17 cellular contexts compared by ENCODE assay signal in the genomic region with DNA sequence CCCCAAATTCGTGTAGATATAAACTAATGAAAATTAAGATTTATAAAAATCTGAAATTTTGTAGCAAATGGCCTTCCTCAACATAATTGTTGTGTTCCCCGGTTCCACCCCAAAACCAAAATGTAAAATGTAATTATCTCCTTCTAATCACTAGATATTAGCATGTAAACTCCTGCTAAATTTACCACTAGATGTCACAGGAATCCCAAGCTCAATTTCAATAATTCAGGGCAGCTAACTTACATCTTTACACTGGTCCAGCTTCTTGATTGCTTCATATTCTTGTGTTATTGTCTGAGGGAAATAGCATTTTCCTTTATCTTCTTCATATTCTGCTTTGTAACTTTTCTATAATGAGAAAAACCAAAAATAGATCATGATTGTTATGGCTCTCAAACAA. TPM values are rescaled to one million over a fixed set of nuclear protein-coding genes. Genes with fewer than 3 reads are reported as not detected.
DNase-seq lines count a peak whose midpoint lies in the region; ATAC-seq, FAIRE-seq and TF ChIP-seq lines count a peak whose summit lies in the region.
"Had no signal": no experiment of that assay in that cellular context is flagged by ENCODE, and none has a peak within 500 bp of the region (broad histone marks: within the 10 kb centered on the region; RNA-seq: fewer than 3 reads in every experiment).

No MANE protein-coding gene starts in this region.

- peak; percentile 26 for ATAC-seq in memory B cell (ENCODE audit: low read depth)
- no peak for ATAC-seq in natural killer cell treated with Interleukin-12 subunit alpha and Interleukin-12 subunit beta and Interleukin-15 and Interleukin-18, amount 100 ng/mL, for 72 hours
- ATAC-seq: A549, GM23338, Panc1, Right ventricle myocardium inferior had no signal

- H3K27me3 Mint-ChIP-seq in memory B cell = no peaks in the 10 kb centered on the region
- H3K27me3 Mint-ChIP-seq in natural killer cell treated with Interleukin-12 subunit alpha and Interleukin-12 subunit beta and Interleukin-15 and Interleukin-18, amount 100 ng/mL, for 72 hours = no peaks in the 10 kb centered on the region

- FAIRE-seq in D721Med (lab: Jason Lieb, UNC) = no peak
- FAIRE-seq: A549 had no signal

- H3K36me3 Mint-ChIP-seq in memory B cell = no peaks in the 10 kb centered on the region
- peaks cover 5% of the 10 kb centered on the region for H3K36me3 Mint-ChIP-seq in natural killer cell treated with Interleukin-12 subunit alpha and Interleukin-12 subunit beta and Interleukin-15 and Interleukin-18, amount 100 ng/mL, for 72 hours

- H3K9me3 Mint-ChIP-seq in memory B cell = no peaks in the 10 kb centered on the region
- H3K9me3 Mint-ChIP-seq in natural killer cell treated with Interleukin-12 subunit alpha and Interleukin-12 subunit beta and Interleukin-15 and Interleukin-18, amount 100 ng/mL, for 72 hours = no peaks in the 10 kb centered on the region
- H3K9me3 Mint-ChIP-seq: GM23338 had no signal

- no peak for DNase-seq in D721Med (ENCODE audit: insufficient read length, low spot score)
- DNase-seq in GM20000 (ENCODE audit: low spot score) = no peak
- DNase-seq in cerebellar cortex (ENCODE audit: low spot score) = peak; percentile 62
- DNase-seq in memory B cell (ENCODE audit: low spot score in 2 of 2) = no peak
- no peak for DNase-seq in SW480 (ENCODE audit: low spot score)
- no peak for DNase-seq in SIG-M5 (lab: John Stamatoyannopoulos, UW)
- DNase-seq in natural killer cell treated with Interleukin-12 subunit alpha and Interleukin-12 subunit beta and Interleukin-15 and Interleukin-18, amount 100 ng/mL, for 72 hours (ENCODE audit: low spot score) = no peak
- no peak for DNase-seq in middle frontal gyrus (ENCODE audit: extremely low spot score, low spot score)
- DNase-seq: KG1, NCI-H1436, NCI-H2081, NCI-H774 had no signal

- H3K4me3 Mint-ChIP-seq in memory B cell = no peak overlapping the region
- H3K4me3 Mint-ChIP-seq in natural killer cell treated with Interleukin-12 subunit alpha and Interleukin-12 subunit beta and Interleukin-15 and Interleukin-18, amount 100 ng/mL, for 72 hours = no peak overlapping the region
- H3K4me3 Mint-ChIP-seq: GM23338 had no signal

- peak; percentile 39 for TF ChIP-seq CTCF in D721Med (IDR thresholded peaks at IDR 0.05; ENCODE audit: insufficient read depth, missing control alignments)
- TF ChIP-seq CTCF in GM20000 (IDR thresholded peaks at IDR 0.05; ENCODE audit: extremely low read depth, missing control alignments) = peak; percentile 5

- H3K4me1 Mint-ChIP-seq in memory B cell = peaks cover 4% of the 10 kb centered on the region
- H3K4me1 Mint-ChIP-seq in natural killer cell treated with Interleukin-12 subunit alpha and Interleukin-12 subunit beta and Interleukin-15 and Interleukin-18, amount 100 ng/mL, for 72 hours (ENCODE audit: low read depth in 2 of 2) = peaks cover 0 to 3% of the 10 kb centered on the region in 2 donors

- H3K27ac Mint-ChIP-seq in memory B cell = no peak overlapping the region
- no peak overlapping the region for H3K27ac Mint-ChIP-seq in natural killer cell treated with Interleukin-12 subunit alpha and Interleukin-12 subunit beta and Interleukin-15 and Interleukin-18, amount 100 ng/mL, for 72 hours
- H3K27ac Mint-ChIP-seq: GM23338 had no signal

RNA-seq across cellular contexts. Expression of gene NEB, which starts 42.7 kb away (rescaled TPM):
- 1 to 10 TPM in 1 of 2 donors, under 1 TPM in 1; 0.31 to 2.3 TPM for total RNA-seq in natural killer cell treated with Interleukin-12 subunit alpha and Interleukin-12 subunit beta and Interleukin-15 and Interleukin-18, amount 100 ng/mL, for 72 hours
- total RNA-seq: M059J had no signal
